In the genomic region with DNA sequence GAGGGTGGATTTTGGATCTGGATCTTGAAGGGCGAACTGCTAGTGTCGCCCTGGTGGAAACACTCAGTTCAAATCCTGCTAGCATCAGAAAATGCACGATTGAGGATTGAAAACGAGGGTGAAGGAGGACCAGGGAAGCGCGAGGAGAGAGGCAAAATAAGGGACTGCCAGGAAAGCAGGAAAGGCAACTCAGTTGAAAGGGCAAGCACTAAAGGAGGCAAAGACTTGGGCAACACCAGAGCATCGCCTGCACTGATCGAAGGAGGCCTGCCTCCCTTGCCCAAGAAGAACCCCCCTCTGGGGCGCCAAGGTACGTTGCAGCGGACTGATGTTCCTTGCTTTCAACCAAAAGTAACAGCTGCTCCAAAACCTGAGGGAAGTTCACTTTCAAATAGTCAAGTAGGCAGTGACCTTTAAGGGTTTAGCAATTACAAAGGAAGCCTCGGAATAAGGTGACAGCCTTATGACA, we compare ENCODE assay signal across 1 cellular context.
TF ChIP-seq lines count a peak whose summit lies in the region.

No MANE protein-coding gene starts in this region.

TF ChIP-seq in IMR-90, 13 proteins besides CTCF, POLR2A, EP300 and RAD21:
- no peak for TF ChIP-seq BHLHE40 (IDR thresholded peaks at IDR 0.05; ENCODE audit: low read depth, low read length)
